1 cellular context compared by ENCODE assay signal in the genomic region with DNA sequence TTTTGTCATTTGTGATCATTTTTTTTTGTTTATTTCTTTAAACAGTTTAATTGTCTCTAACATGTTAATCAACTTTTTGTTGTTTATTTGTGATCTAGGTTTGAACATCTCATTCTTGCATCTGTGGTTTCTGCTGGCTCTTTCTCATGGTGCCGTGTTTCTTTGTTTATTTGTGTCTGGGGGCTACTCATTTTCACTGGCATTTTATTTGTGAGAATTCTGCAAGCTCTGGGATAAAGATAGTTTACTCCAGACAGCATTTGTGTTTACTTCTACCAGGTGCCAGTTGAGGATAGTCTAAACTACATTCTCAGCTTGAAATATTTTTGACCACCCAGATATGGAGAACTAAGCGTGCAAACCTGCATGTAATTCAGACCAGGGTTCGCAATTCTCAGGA.
TF ChIP-seq lines count a peak whose summit lies in the region.

No MANE protein-coding gene starts in this region.

TF ChIP-seq in GM12891, 5 proteins besides CTCF, POLR2A, EP300 and RAD21:
- TF ChIP-seq POLR2AphosphoS5 (IDR thresholded peaks at IDR 0.05; ENCODE audit: low read depth, low read length) (no peak), POU2F2 (IDR thresholded peaks at IDR 0.05; ENCODE audit: low read depth, low read length) (no peak), PAX5 (IDR thresholded peaks at IDR 0.05; ENCODE audit: insufficient read depth, low read length, severe bottlenecking) (no peak), TAF1 (IDR thresholded peaks at IDR 0.05; ENCODE audit: low read depth, low read length) (no peak), SPI1 (IDR thresholded peaks at IDR 0.05; ENCODE audit: low read depth, low read length) (no peak)
